ENCODE assay signal across 22 cellular contexts in genomic region chr7:43138710-43139601, GRCh38. TPM values are rescaled to one million over a fixed set of nuclear protein-coding genes. Genes with fewer than 3 reads are reported as not detected.
DNase-seq lines count a peak whose midpoint lies in the region; FAIRE-seq and TF ChIP-seq lines count a peak whose summit lies in the region.
"Had no signal": no experiment of that assay in that cellular context is flagged by ENCODE, and none has a peak within 500 bp of the region (broad histone marks: within the 10 kb centered on the region; RNA-seq: fewer than 3 reads in every experiment).

No MANE protein-coding gene starts in this region.

- H4K91ac ChIP-seq in H1 (replicated peaks; ENCODE audit: insufficient read length, low read length): peak overlapping the region; percentile 97

- POLR2A ChIA-PET in AG04449 (lab: Yijun Ruan, JAX) (interaction anchor here (1.1 to 1.3 kb wide), 2 partner anchors 23 to 26 kb away, joined by 3 read pairs; no protein-coding TSS in a partner anchor), H1 (lab: Charles Lee; ENCODE audit: partially characterized antibody) (interaction anchor here (1.0 to 1.4 kb wide), 2 partner anchors 60 to 207 kb away, joined by 3 to 4 read pairs; partner anchors contain the start of genes MRPL32 and PSMA2)

- peak; percentile 52 for DNase-seq in AG04449 (ENCODE audit: low read depth, low spot score)
- peak; percentile 78 for DNase-seq in NT2/D1 (ENCODE audit: low read depth, low spot score)
- no peak for DNase-seq in H1 (ENCODE audit: low read depth in 1 of 2, low spot score in 2 of 2)
- DNase-seq in iPS-NIHi7 (ENCODE audit: extremely low spot score): peak; percentile 38
- no peak for DNase-seq in DMS53 treated with DMSO at 0.1 percent for 48 hours (lab: John Stamatoyannopoulos, UW; ENCODE audit: unreplicated experiment)
- no peak for DNase-seq in NCI-H69 (lab: John Stamatoyannopoulos, UW)
- DNase-seq in NCI-H524 treated with DMSO at 0.1 percent for 48 hours (lab: John Stamatoyannopoulos, UW): no peak
- DNase-seq in NCI-H345 (lab: John Stamatoyannopoulos, UW): no peak
- DNase-seq: activated CD8-positive, alpha-beta memory T cell treated with anti-CD3 and anti-CD28 coated beads, Interleukin-2, amount 50 U/mL, for 4 hours; activated naive CD4-positive, alpha-beta T cell; Calu3; effector CD8-positive, alpha-beta T cell; KG1; midbrain; NCI-H1105; NCI-H2171; stimulated activated CD4-positive, alpha-beta T cell treated with anti-CD3 and anti-CD28 coated beads, Interleukin-4, amount 100 ng/mL, for 4 hours; T-helper 17 cell; tibial artery had no signal

- H2BK5ac ChIP-seq in H1 (ENCODE audit: low read depth, low read length): peak overlapping the region; percentile 84; the same call in 1 of the 2 replicates

- FAIRE-seq in H1 (lab: Jason Lieb, UNC): peak; percentile 96
- FAIRE-seq: A549 had no signal

- no peak overlapping the region for H2BK15ac ChIP-seq in H1 (ENCODE audit: low read length)

- H3K27ac ChIP-seq in H1 (ENCODE audit: low read depth, low read length): no peak overlapping the region; the same call in 1 of the 2 replicates
- H3K27ac ChIP-seq: A549, breast epithelium, tibial artery had no signal

- H3K9me3 ChIP-seq in NT2/D1 (ENCODE audit: insufficient read depth, low read length) (peaks cover 9% of the 10 kb centered on the region; the same call in 1 of the 2 replicates), H1 (ENCODE audit: insufficient read depth in 2 of 2, low read depth in 1 of 2, low read length in 1 of 2) (no peaks in the 10 kb centered on the region)
- H3K9me3 ChIP-seq: A549, breast epithelium, tibial artery had no signal

- H2BK20ac ChIP-seq in H1 (ENCODE audit: low read length): peak overlapping the region; percentile 95

- no peak overlapping the region for H2AK5ac ChIP-seq in H1 (ENCODE audit: low read depth, low read length)

- H4K20me1 ChIP-seq in H1 (replicated peaks in 1 of 2; ENCODE audit: control insufficient read depth in 1 of 2, insufficient read depth in 2 of 2, low read length in 2 of 2): no peaks in the 10 kb centered on the region

- TF ChIP-seq EP300 in H1 (IDR thresholded peaks at IDR 0.05; ENCODE audit: borderline replicate concordance in 1 of 2, low read depth in 2 of 2, low read length in 2 of 2): no peak

- WGBS in H1 (ENCODE audit: extremely low coverage in 1 of 2, insufficient coverage in 1 of 2, insufficient read length in 1 of 2, insufficient replicate concordance in 2 of 2, low coverage in 1 of 2, low lambda C conversion rate in 2 of 2, missing lambda C conversion rate in 1 of 2), 2 experiments: 40% methylated on average over 8 of the region's 8 CpGs; no CpG with 5 or more reads in 1 of the 2 experiments

- peak overlapping the region; percentile 15 to 30; a peak in 2 of 4 replicates for H3K4me2 ChIP-seq in H1 (ENCODE audit: insufficient read depth in 1 of 2, low read depth in 2 of 2, low read length in 2 of 2)
- H3K4me2 ChIP-seq: A549 had no signal

- H3K56ac ChIP-seq in H1 (replicated peaks; ENCODE audit: insufficient read length, low read depth, low read length): no peak overlapping the region

- H4K5ac ChIP-seq in H1 (ENCODE audit: insufficient read length, low read depth, low read length): no peak overlapping the region

- TF ChIP-seq CTCF in AG04449 (IDR thresholded peaks at IDR 0.05; ENCODE audit: insufficient read depth, low read length, missing control alignments): no peak
- no peak; a peak in 1 of 4 replicates for TF ChIP-seq CTCF in H1 (IDR thresholded peaks at IDR 0.05; ENCODE audit: control extremely low read depth in 1 of 3, insufficient read depth in 1 of 3, low read depth in 1 of 3, low read length in 3 of 3)

- H3K4ac ChIP-seq in H1 (replicated peaks; ENCODE audit: insufficient read length, low read depth, low read length): peak overlapping the region; percentile 36

- H2BK120ac ChIP-seq in H1 (replicated peaks; ENCODE audit: low read depth, low read length): peak overlapping the region; percentile 90

- H3K27me3 ChIP-seq in NT2/D1 (ENCODE audit: insufficient read depth, insufficient read length) (no peaks in the 10 kb centered on the region), H1 (replicated peaks in 1 of 4; ENCODE audit: control insufficient read depth in 3 of 4, extremely low read depth in 1 of 4, insufficient read depth in 3 of 4, low read length in 3 of 4) (no peaks in the 10 kb centered on the region)
- H3K27me3 ChIP-seq: tibial artery had no signal

- peaks cover 6% of the 10 kb centered on the region for H3K4me1 ChIP-seq in NT2/D1 (ENCODE audit: insufficient read depth, insufficient read length)
- H3K4me1 ChIP-seq in H1 (replicated peaks in 1 of 4; ENCODE audit: control insufficient read depth in 3 of 4, insufficient read depth in 4 of 4, low read length in 3 of 4): peaks cover 3 to 25% (median 11%) of the 10 kb centered on the region in 4 experiments; a peak in 6 of 7 replicates
- H3K4me1 ChIP-seq: A549, breast epithelium had no signal

- H4K8ac ChIP-seq in H1 (ENCODE audit: extremely low read depth, insufficient read depth, low read length): no peak overlapping the region

- H3K4me3 ChIP-seq in AG04449 (ENCODE audit: low read depth, low read length) (no peak overlapping the region), NT2/D1 (ENCODE audit: insufficient read length, low read depth) (no peak overlapping the region), H1 (ENCODE audit: extremely low read depth in 1 of 4, insufficient read depth in 2 of 4, low read depth in 3 of 4, low read length in 4 of 4) (no peak overlapping the region)
- H3K4me3 ChIP-seq: A549, breast epithelium, tibial artery had no signal

- no peak overlapping the region for H3K14ac ChIP-seq in H1 (ENCODE audit: insufficient read length)

- H2BK12ac ChIP-seq in H1 (ENCODE audit: low read depth, low read length): peak overlapping the region; percentile 46; the same call in 1 of the 2 replicates

- no peak for TF ChIP-seq RAD21 in H1 (IDR thresholded peaks at IDR 0.05 in 1 of 2, conservative IDR thresholded peaks at IDR 0.05 in 1 of 2; ENCODE audit: low read depth in 2 of 2, low read length in 2 of 2)

- H3K79me1 ChIP-seq in H1 (ENCODE audit: low read depth, low read length): peaks cover 2% of the 10 kb centered on the region; the same call in 1 of the 2 replicates

- H2AFZ ChIP-seq in H1 (ENCODE audit: low read length): no peak overlapping the region

- no peak overlapping the region for H3K9ac ChIP-seq in NT2/D1 (ENCODE audit: insufficient read length, low read depth)
- H3K9ac ChIP-seq in H1 (replicated peaks in 1 of 4; ENCODE audit: extremely low read depth in 1 of 4, low read depth in 3 of 4, low read length in 3 of 4): no peak overlapping the region

- H3K18ac ChIP-seq in H1 (ENCODE audit: extremely low read depth, low read length): peak overlapping the region; percentile 62; the same call in 1 of the 2 replicates

- H3K23ac ChIP-seq in H1 (ENCODE audit: insufficient read length): no peak overlapping the region

- no peaks in the 10 kb centered on the region for H3K23me2 ChIP-seq in H1 (ENCODE audit: low read depth, low read length)

- no peaks in the 10 kb centered on the region for H3K79me2 ChIP-seq in H1 (ENCODE audit: control insufficient read depth in 1 of 2, insufficient read depth in 2 of 2, low read length in 2 of 2)

- no peak for TF ChIP-seq POLR2A in H1 (IDR thresholded peaks at IDR 0.05; ENCODE audit: control extremely low read depth in 1 of 2, low read depth in 2 of 2, low read length in 2 of 2)

- CTCF ChIA-PET in AG04449 (lab: Yijun Ruan, JAX): no interaction called here
- CTCF ChIA-PET in H1 (lab: Charles Lee; ENCODE audit: partially characterized antibody): interaction anchor here (0.5 to 1.2 kb wide), 2 partner anchors 153 to 630 kb away, joined by 3 to 4 read pairs; no protein-coding TSS in a partner anchor

- H3K36me3 ChIP-seq in NT2/D1 (ENCODE audit: insufficient read depth, insufficient read length, low read length) (no peaks in the 10 kb centered on the region), H1 (ENCODE audit: control insufficient read depth in 2 of 4, insufficient read depth in 4 of 4, low read length in 3 of 4) (no peaks in the 10 kb centered on the region)
- H3K36me3 ChIP-seq: breast epithelium, tibial artery had no signal

TF ChIP-seq in H1, 55 proteins besides CTCF, POLR2A, EP300 and RAD21 (continues in another document):
- 0 out of 2 replicates have a peak, but pooled peaks have one; percentile 19 for TF ChIP-seq YY1 (IDR thresholded peaks at IDR 0.05; ENCODE audit: low read depth, low read length)
- peak; percentile 30; the same call in 1 of the 2 replicates for TF ChIP-seq TCF12 (IDR thresholded peaks at IDR 0.05; ENCODE audit: low read depth, low read length)
- TF ChIP-seq GABPA (IDR thresholded peaks at IDR 0.05; ENCODE audit: borderline replicate concordance, insufficient read depth, low read length): no peak
- no peak for TF ChIP-seq BCL11A (IDR thresholded peaks at IDR 0.05; ENCODE audit: low read depth in 2 of 2, low read length in 2 of 2)
- peak; percentile 86 for TF ChIP-seq JUND (IDR thresholded peaks at IDR 0.05; ENCODE audit: low read length)
- no peak for TF ChIP-seq KDM1A (IDR thresholded peaks at IDR 0.05; ENCODE audit: borderline replicate concordance, low read length)
- no peak for TF ChIP-seq MAFK (IDR thresholded peaks at IDR 0.05; ENCODE audit: low read depth, low read length)
- TF ChIP-seq HDAC2 (IDR thresholded peaks at IDR 0.05; ENCODE audit: borderline replicate concordance in 1 of 2, low read depth in 2 of 2, low read length in 2 of 2): 0 out of 4 replicates have a peak, but pooled peaks of 1 of the 2 experiments have one; percentile 27
- TF ChIP-seq SP4 (IDR thresholded peaks at IDR 0.05; ENCODE audit: low read length): no peak

RNA-seq across cellular contexts. Expression of gene HECW1, which starts 26.5 kb away (rescaled TPM):
- total RNA-seq in H1 (2021; fragmentation: NEBNext Ultra II Directional; extraction: Animal tissue kit (Norgen Biotek cat#: 25700)): 10.5 and 12.7 TPM in 2 replicates
- 2.9 and 5.8 TPM in 2 replicates for polyA plus RNA-seq in H1 (2011; rRNA removed)
- 2.3 TPM for polyA plus RNA-seq in H1 (2011; cell fraction: cytosol; rRNA removed)
- polyA plus RNA-seq in H1 (2011; cell fraction: nucleus; rRNA removed): 12.1 TPM
- 2.1 to 3.6 TPM (median 3.3 TPM) in 4 replicates for polyA plus RNA-seq in H1 (2012, experiment 1 of 2)
- 1.0 TPM for polyA plus RNA-seq in H1 (2012, experiment 2 of 2)
- 6.3 TPM for polyA plus RNA-seq in H1 (2013, experiment 1 of 2)
- 6.7 TPM for polyA plus RNA-seq in H1 (2013, experiment 2 of 2)
- 5.9 and 7.5 TPM in 2 replicates for polyA minus RNA-seq in H1 (2011; rRNA and poly(A)+ RNA removed)
- polyA minus RNA-seq in H1 (2011; cell fraction: cytosol; rRNA and poly(A)+ RNA removed): 5.1 TPM
- 40.9 TPM for polyA minus RNA-seq in H1 (2011; cell fraction: nucleus; rRNA and poly(A)+ RNA removed)
- total RNA-seq: glomerular endothelial cell, T-helper 17 cell had no signal

Comparison
In these comparisons a context has a peak if more than half of its experiments do, and no peak if none do; other contexts are left out.
1. DNase-seq: peak in AG04449 (single experiment), NT2/D1 (single experiment) and iPS-NIHi7 (single experiment); none in H1 (0 of 2), DMS53 treated with DMSO at 0.1 percent for 48 hours (single experiment), NCI-H69 (single experiment), NCI-H524 treated with DMSO at 0.1 percent for 48 hours (single experiment) and NCI-H345 (single experiment).